ENCODE assay signal across 2 cellular contexts in genomic region chr15:89854863-89855262, GRCh38. TPM values are rescaled to one million over a fixed set of nuclear protein-coding genes. Genes with fewer than 3 reads are reported as not detected.
"Had no signal": no experiment of that assay in that cellular context is flagged by ENCODE, and none has a peak within 500 bp of the region (broad histone marks: within the 10 kb centered on the region; RNA-seq: fewer than 3 reads in every experiment).

No MANE protein-coding gene starts in this region.

RNA-seq across cellular contexts. Expression of gene ANPEP, which starts 40.2 kb away (rescaled TPM):
- total RNA-seq: G401 had no signal

RNA-seq across cellular contexts. Expression of gene ARPIN, which starts 57.9 kb away (rescaled TPM):
- total RNA-seq: GM12878 had no signal
